Comparison of ENCODE assay signal across 11 cellular contexts in genomic region chr11:12118940-12119339, GRCh38. TPM values are rescaled to one million over a fixed set of nuclear protein-coding genes. Genes with fewer than 3 reads are reported as not detected.
DNase-seq lines count a peak whose midpoint lies in the region; ATAC-seq and TF ChIP-seq lines count a peak whose summit lies in the region.
"Had no signal": no experiment of that assay in that cellular context is flagged by ENCODE, and none has a peak within 500 bp of the region (broad histone marks: within the 10 kb centered on the region; RNA-seq: fewer than 3 reads in every experiment).

No MANE protein-coding gene starts in this region.

- H3K36me3 ChIP-seq in GM23338 (ENCODE audit: insufficient read depth): no peaks in the 10 kb centered on the region

- no peak overlapping the region for H3K4me2 ChIP-seq in GM23338

- peak; percentile 50 for TF ChIP-seq CTCF in AG04450 (IDR thresholded peaks at IDR 0.05; ENCODE audit: low read depth, low read length)
- peak in 1 of 2 experiments; percentile 14; a peak in 2 of 4 replicates for TF ChIP-seq CTCF in GM23338 (conservative IDR thresholded peaks at IDR 0.05; ENCODE audit: low read depth in 2 of 2)

- no peak for DNase-seq in AG04450 (ENCODE audit: low read depth, low spot score)
- peak; percentile 21 for DNase-seq in GM23338 (ENCODE audit: low spot score)
- no peak for DNase-seq in ureter (ENCODE audit: low spot score)
- DNase-seq: activated CD8-positive, alpha-beta memory T cell treated with anti-CD3 and anti-CD28 coated beads, Interleukin-2, amount 50 U/mL, for 4 hours; kidney glomerular epithelial cell; SHP77 treated with DMSO at 0.1 percent for 48 hours had no signal

- H3K27me3 Mint-ChIP-seq in GM23338 (ENCODE audit: insufficient read depth, low read depth, poor library complexity): peaks cover 10% of the 10 kb centered on the region

- H3K27ac ChIP-seq in AG04450 (ENCODE audit: low read depth, low read length): peak overlapping the region; percentile 43
- no peak overlapping the region for H3K27ac ChIP-seq in GM23338 (ENCODE audit: low read depth)
- peak overlapping the region; percentile 31 for H3K27ac ChIP-seq in angular gyrus (ENCODE audit: low read depth, low read length)
- peak overlapping the region; percentile 10 for H3K27ac ChIP-seq in layer of hippocampus (ENCODE audit: low read depth, low read length)

- no peak overlapping the region for H3K27ac Mint-ChIP-seq in GM23338

- H3K9me3 Mint-ChIP-seq in GM23338: no peaks in the 10 kb centered on the region

- H2AFZ ChIP-seq in GM23338: 0 out of 2 replicates have a peak overlapping the region, but pooled peaks have one; percentile 43

- no peaks in the 10 kb centered on the region for H3K4me1 ChIP-seq in GM23338 (ENCODE audit: insufficient read depth)

- ATAC-seq in GM23338: no peak
- no peak for ATAC-seq in HG03432 (IDR thresholded peaks at IDR 0.05; ENCODE audit: unreplicated experiment)
- no peak for ATAC-seq in GM19351 (IDR thresholded peaks at IDR 0.05; ENCODE audit: unreplicated experiment)
- no peak for ATAC-seq in GM19035 (IDR thresholded peaks at IDR 0.05; ENCODE audit: unreplicated experiment)

- H4K20me1 ChIP-seq in GM23338 (replicated peaks; ENCODE audit: insufficient read depth): no peaks in the 10 kb centered on the region

- H3K4me3 ChIP-seq in AG04450 (ENCODE audit: low read depth, low read length): no peak overlapping the region
- no peak overlapping the region for H3K4me3 ChIP-seq in GM23338

- peaks cover 7% of the 10 kb centered on the region for H3K4me1 Mint-ChIP-seq in GM23338

- POLR2A ChIA-PET in AG04450 (lab: Yijun Ruan, JAX): interaction anchor here (1.2 kb wide), 1 partner anchor 9 kb away, joined by 3 read pairs; the partner anchor contains the start of gene MICAL2

- H3K27me3 ChIP-seq in AG04450 (ENCODE audit: control insufficient read depth, insufficient read depth, low read length) (no peaks in the 10 kb centered on the region), GM23338 (ENCODE audit: insufficient read depth) (no peaks in the 10 kb centered on the region), layer of hippocampus (ENCODE audit: control insufficient read depth, insufficient read depth, low read length) (no peaks in the 10 kb centered on the region)

- no peak overlapping the region; the same call in 2 of the 3 replicates for H3K4me3 Mint-ChIP-seq in GM23338

- CTCF ChIA-PET in AG04450 (lab: Charles Lee): interaction anchor here (0.6 to 1.7 kb wide), 6 partner anchors 31 to 162 kb away, joined by 3 to 6 read pairs (median 4); no protein-coding TSS in a partner anchor

- H3K79me2 ChIP-seq in GM23338 (replicated peaks; ENCODE audit: insufficient read depth): no peaks in the 10 kb centered on the region

- no peaks in the 10 kb centered on the region for H3K9me3 ChIP-seq in AG04450 (ENCODE audit: control insufficient read depth, insufficient read depth, low read length)

- H3F3A ChIP-seq in GM23338 (replicated peaks; ENCODE audit: low read depth): no peaks in the 10 kb centered on the region

- H3K36me3 Mint-ChIP-seq in GM23338 (ENCODE audit: low read depth): no peaks in the 10 kb centered on the region; the same call in 2 of the 3 replicates

- H3K9me2 ChIP-seq in GM23338 (ENCODE audit: insufficient read depth): no peaks in the 10 kb centered on the region

TF ChIP-seq in GM23338, 12 proteins besides CTCF, POLR2A, EP300 and RAD21 (continues in another document):
- TF ChIP-seq CREB1 (CRISPR knock-in tag; IDR thresholded peaks at IDR 0.05; ENCODE audit: low read depth): no peak
- no peak for TF ChIP-seq ETS1 (IDR thresholded peaks at IDR 0.05)
- TF ChIP-seq EZH2 (IDR thresholded peaks at IDR 0.05; ENCODE audit: low read depth, unreplicated experiment): no peak
- no peak for TF ChIP-seq REST (IDR thresholded peaks at IDR 0.05; ENCODE audit: unreplicated experiment)

RNA-seq across cellular contexts. Expression of gene MICAL2, which starts 8.6 kb away (rescaled TPM):
- polyA plus RNA-seq in AG04450 (2011; rRNA removed) (171 and 222 TPM in 2 replicates), GM23338 (2016; fragmentation: Nextera tagmentation; extraction: Ambion mirVana) (0.66 and 1.5 TPM in 2 replicates)
- polyA minus RNA-seq in AG04450 (2011; rRNA and poly(A)+ RNA removed): 389 and 460 TPM in 2 replicates
- 1.4 and 1.7 TPM in 2 replicates for total RNA-seq in GM23338 (2014; rRNA removed; shearing (Covaris generic))
- total RNA-seq in ureter: 215 TPM

Comparison
In these comparisons a context has a peak if more than half of its experiments do, and no peak if none do; other contexts are left out.
1. RNA of gene MICAL2, which starts 8.6 kb away (total RNA-seq): 215 TPM in ureter (single experiment); 1.4 to 1.7 TPM in GM23338; every median in the first group is over 10 times any median in the second.